In genomic region chr10:19947656-19948055, GRCh38 we compare ENCODE assay signal across 19 cellular contexts.
DNase-seq lines count a peak whose midpoint lies in the region; ATAC-seq and TF ChIP-seq lines count a peak whose summit lies in the region.
"Had no signal": no experiment of that assay in that cellular context is flagged by ENCODE, and none has a peak within 500 bp of the region (broad histone marks: within the 10 kb centered on the region; RNA-seq: fewer than 3 reads in every experiment).

No MANE protein-coding gene starts in this region.

- H3K27me3 Mint-ChIP-seq in MCF 10A (ENCODE audit: insufficient read depth, unreplicated experiment) = no peaks in the 10 kb centered on the region
- no peaks in the 10 kb centered on the region for H3K27me3 Mint-ChIP-seq in T-helper 2 cell treated with Interferon-gamma antibody and Interleukin-4, amounts not matched to agents 5 μg/mL and 100 μg/mL, for 36 hours (ENCODE audit: low read depth)
- no peaks in the 10 kb centered on the region for H3K27me3 Mint-ChIP-seq in type B pancreatic cell
- H3K27me3 Mint-ChIP-seq: brain had no signal

- no peaks in the 10 kb centered on the region for H3K27me3 ChIP-seq in breast epithelium
- H3K27me3 ChIP-seq in upper lobe of left lung = no peaks in the 10 kb centered on the region
- no peaks in the 10 kb centered on the region for H3K27me3 ChIP-seq in PC-9 (ENCODE audit: insufficient read depth, low read depth)
- H3K27me3 ChIP-seq: dorsolateral prefrontal cortex, esophagus squamous epithelium had no signal

- H2AFZ ChIP-seq in PC-9 = no peak overlapping the region

- no peaks in the 10 kb centered on the region for H4K20me1 ChIP-seq in PC-9 (ENCODE audit: insufficient read depth)

- H3K36me3 Mint-ChIP-seq in MCF 10A (ENCODE audit: insufficient read depth, unreplicated experiment) = no peaks in the 10 kb centered on the region
- H3K36me3 Mint-ChIP-seq in T-helper 2 cell treated with Interferon-gamma antibody and Interleukin-4, amounts not matched to agents 5 μg/mL and 100 μg/mL, for 36 hours (ENCODE audit: low read depth) = no peaks in the 10 kb centered on the region
- H3K36me3 Mint-ChIP-seq in type B pancreatic cell = peaks cover 22% of the 10 kb centered on the region
- H3K36me3 Mint-ChIP-seq: brain had no signal

- POLR2A ChIA-PET in MCF 10A (lab: Yijun Ruan, JAX) = no interaction called here
- POLR2A ChIA-PET in PC-9 (lab: Charles Lee; ENCODE audit: unreplicated experiment) = no interaction called here

- WGBS in upper lobe of left lung, 2 donors = 56 to 64% methylated on average over 2 of the region's 2 CpGs

- no peaks in the 10 kb centered on the region for H3K36me3 ChIP-seq in breast epithelium
- no peaks in the 10 kb centered on the region for H3K36me3 ChIP-seq in upper lobe of left lung
- no peaks in the 10 kb centered on the region for H3K36me3 ChIP-seq in PC-9 (ENCODE audit: low read depth)
- H3K36me3 ChIP-seq: esophagus squamous epithelium had no signal

- intact Hi-C loops in breast epithelium (cut with DNase I; ENCODE audit: low total_unique reads) (no loop called here), MCF 10A (cut with micrococcal nuclease) (loop anchor here (10.0 kb wide), 1 partner anchor 47 kb away; no protein-coding TSS in a partner anchor), PC-9 (cut with micrococcal nuclease; ENCODE audit: unreplicated experiment) (no loop called here)

- H3K4me1 ChIP-seq in breast epithelium = peaks cover 0 to 5% of the 10 kb centered on the region in 2 donors
- H3K4me1 ChIP-seq in upper lobe of left lung = peaks cover 8 to 21% (median 17%) of the 10 kb centered on the region in 4 donors
- no peaks in the 10 kb centered on the region for H3K4me1 ChIP-seq in PC-9 (replicated peaks; ENCODE audit: insufficient read depth)

- H3F3A ChIP-seq in PC-9 (ENCODE audit: insufficient read depth, low read depth) = no peaks in the 10 kb centered on the region

- DNase-seq in breast epithelium (ENCODE audit: low spot score in 2 of 2) = no peak
- DNase-seq in MCF 10A (ENCODE audit: unreplicated experiment) = no peak
- DNase-seq in upper lobe of left lung = no peak
- DNase-seq in T-helper 2 cell treated with Interferon-gamma antibody and Interleukin-4, amounts not matched to agents 5 μg/mL and 100 μg/mL, for 36 hours (ENCODE audit: low spot score) = no peak
- DNase-seq in PC-9 = no peak
- no peak for DNase-seq in type B pancreatic cell (ENCODE audit: extremely low spot score, unreplicated experiment)
- DNase-seq: activated CD4-positive, alpha-beta T cell treated with anti-CD3 and anti-CD28 coated beads for 4 hours; activated naive CD4-positive, alpha-beta T cell treated with anti-CD3 and anti-CD28 coated beads for 36 hours; DND-41; dorsolateral prefrontal cortex; esophagus squamous epithelium; Kasumi-1; NCI-H1417; NCI-H226; T-helper 9 cell had no signal

- H3K9me3 Mint-ChIP-seq in MCF 10A (ENCODE audit: unreplicated experiment) (peaks cover 14% of the 10 kb centered on the region), type B pancreatic cell (peaks cover 7% of the 10 kb centered on the region)
- peaks cover 12% of the 10 kb centered on the region for H3K9me3 Mint-ChIP-seq in T-helper 2 cell treated with Interferon-gamma antibody and Interleukin-4, amounts not matched to agents 5 μg/mL and 100 μg/mL, for 36 hours
- H3K9me3 Mint-ChIP-seq: activated naive CD4-positive, alpha-beta T cell treated with anti-CD3 and anti-CD28 coated beads for 36 hours had no signal

- H3K4me3 ChIP-seq in breast epithelium (no peak overlapping the region), upper lobe of left lung (no peak overlapping the region), PC-9 (no peak overlapping the region)
- H3K4me3 ChIP-seq: dorsolateral prefrontal cortex, esophagus squamous epithelium had no signal

- TF ChIP-seq EP300 in upper lobe of left lung (IDR thresholded peaks at IDR 0.05) = no peak

- H3K4me3 Mint-ChIP-seq in MCF 10A (ENCODE audit: unreplicated experiment) (no peak overlapping the region), type B pancreatic cell (no peak overlapping the region)
- no peak overlapping the region for H3K4me3 Mint-ChIP-seq in T-helper 2 cell treated with Interferon-gamma antibody and Interleukin-4, amounts not matched to agents 5 μg/mL and 100 μg/mL, for 36 hours
- H3K4me3 Mint-ChIP-seq: activated naive CD4-positive, alpha-beta T cell treated with anti-CD3 and anti-CD28 coated beads for 36 hours; brain; mesothelial cell of epicardium had no signal

- H3K27ac ChIP-seq in breast epithelium (peak overlapping the region; percentile 36 to 76), upper lobe of left lung (peak overlapping the region in 3 of 4 donors; percentile 15 to 38 (median 22)), PC-9 (no peak overlapping the region)

- no peaks in the 10 kb centered on the region for H3K9me2 ChIP-seq in PC-9 (ENCODE audit: insufficient read depth)

- no peak overlapping the region for H3K4me2 ChIP-seq in PC-9

- CTCF ChIA-PET in MCF 10A (lab: Yijun Ruan, JAX) = no interaction called here
- CTCF ChIA-PET in PC-9 (lab: Charles Lee) = no interaction called here

- TF ChIP-seq CTCF in breast epithelium (IDR thresholded peaks at IDR 0.05) = no peak
- TF ChIP-seq CTCF in MCF 10A (IDR thresholded peaks at IDR 0.05; ENCODE audit: unreplicated experiment) = no peak
- no peak for TF ChIP-seq CTCF in upper lobe of left lung (IDR thresholded peaks at IDR 0.05)
- no peak for TF ChIP-seq CTCF in PC-9 (conservative IDR thresholded peaks at IDR 0.05)
- TF ChIP-seq CTCF in type B pancreatic cell (conservative IDR thresholded peaks at IDR 0.05) = no peak

- no TSS peak for BruUV-seq in MCF 10A (replicated peaks; lab: Mats Ljungman, UMichigan)
- no TSS peak for BruUV-seq in PC-9 (replicated peaks; lab: Mats Ljungman, UMichigan)

- peak; percentile 47 for ATAC-seq in HG02571 (IDR thresholded peaks at IDR 0.05; ENCODE audit: unreplicated experiment)
- peak; percentile 64 for ATAC-seq in HG03342 (IDR thresholded peaks at IDR 0.05; ENCODE audit: unreplicated experiment)
- ATAC-seq in upper lobe of left lung (ENCODE audit: low FRiP score in 2 of 2) = no peak

- H3K9me3 ChIP-seq in breast epithelium (no peaks in the 10 kb centered on the region), upper lobe of left lung (no peaks in the 10 kb centered on the region), PC-9 (ENCODE audit: insufficient read depth, low read depth) (no peaks in the 10 kb centered on the region)
- H3K9me3 ChIP-seq: esophagus squamous epithelium had no signal

- H3K27ac Mint-ChIP-seq in MCF 10A (ENCODE audit: low read depth, unreplicated experiment) (no peak overlapping the region), type B pancreatic cell (no peak overlapping the region)
- H3K27ac Mint-ChIP-seq in T-helper 2 cell treated with Interferon-gamma antibody and Interleukin-4, amounts not matched to agents 5 μg/mL and 100 μg/mL, for 36 hours = no peak overlapping the region
- H3K27ac Mint-ChIP-seq: activated naive CD4-positive, alpha-beta T cell treated with anti-CD3 and anti-CD28 coated beads for 36 hours; brain; mesothelial cell of epicardium had no signal

- TF ChIP-seq POLR2A in breast epithelium (IDR thresholded peaks at IDR 0.05) (no peak), upper lobe of left lung (IDR thresholded peaks at IDR 0.05) (no peak)

- H3K79me2 ChIP-seq in PC-9 (ENCODE audit: low read depth) = no peaks in the 10 kb centered on the region

- no peaks in the 10 kb centered on the region for H3K4me1 Mint-ChIP-seq in MCF 10A (ENCODE audit: insufficient read depth, unreplicated experiment)
- H3K4me1 Mint-ChIP-seq in T-helper 2 cell treated with Interferon-gamma antibody and Interleukin-4, amounts not matched to agents 5 μg/mL and 100 μg/mL, for 36 hours (ENCODE audit: low read depth) = no peaks in the 10 kb centered on the region
- peaks cover 19% of the 10 kb centered on the region for H3K4me1 Mint-ChIP-seq in type B pancreatic cell (ENCODE audit: unreplicated experiment)

Comparison
In these comparisons a context has a peak if more than half of its experiments do, and no peak if none do; other contexts are left out.
1. ATAC-seq: peak in HG02571 (single experiment) and HG03342 (single experiment); none in upper lobe of left lung (0 of 2).